In genomic region chr5:36783206-36783605, GRCh38 we compare ENCODE assay signal across 5 cellular contexts.
A peak's percentile ranks its signal among the peaks of the same experiment; 100 is the strongest.
DNase-seq lines count a peak whose midpoint lies in the region; ATAC-seq, FAIRE-seq and TF ChIP-seq lines count a peak whose summit lies in the region.
"Not testable (repeated sequence)": the region's sequence is repeated elsewhere in the genome, so short reads cannot be mapped to it uniquely, and the experiment has no call there.

No MANE protein-coding gene starts in this region.

- not testable (repeated sequence) for H4K20me1 ChIP-seq in K562 (replicated peaks; ENCODE audit: control insufficient read depth, insufficient read depth, low read length)

- WGBS in K562 (ENCODE audit: insufficient coverage, low coverage, missing lambda C conversion rate): 70% methylated on average over 16 of the region's 16 CpGs
- WGBS in testis, 2 donors: 63 to 66% methylated on average over 16 of the region's 16 CpGs

- in situ Hi-C loops in K562 (cut with MboI): not testable (repeated sequence)

- H3K9ac ChIP-seq in K562 (ENCODE audit: insufficient read depth in 1 of 2, low read depth in 2 of 2, low read length in 2 of 2): not testable (repeated sequence)

- FAIRE-seq in K562 (lab: Jason Lieb, UNC): not testable (repeated sequence)

- not testable (repeated sequence) for H3K9me3 ChIP-seq in BE2C; K562 (replicated peaks; ENCODE audit: control insufficient read depth, insufficient read depth, low read depth, low read length); testis

- DNase-seq in BE2C (peak; percentile 15), left kidney (ENCODE audit: low read depth, low spot score) (peak; percentile 53), testis (peak; percentile 62)
- DNase-seq in K562 (ENCODE audit: extremely low read depth in 1 of 4, low spot score in 3 of 4); kidney epithelial cell (ENCODE audit: low read depth): not testable (repeated sequence)

- H3K36me3 ChIP-seq in BE2C; K562 (ENCODE audit: control insufficient read depth, insufficient read depth, low read length); kidney epithelial cell (ENCODE audit: control insufficient read depth, insufficient read depth, low read length); testis (ENCODE audit: low read depth, missing control alignments): not testable (repeated sequence)

- H3K27ac ChIP-seq in K562 (ENCODE audit: extremely low read depth, low read depth, low read length); testis: not testable (repeated sequence)

- TF ChIP-seq POLR2A in K562 (conservative IDR thresholded peaks at IDR 0.05); testis (IDR thresholded peaks at IDR 0.05): not testable (repeated sequence)

- not testable (repeated sequence) for H3K9me1 ChIP-seq in K562 (ENCODE audit: control insufficient read depth, insufficient read depth, low read length)

- H2AFZ ChIP-seq in K562 (ENCODE audit: low read depth, low read length): not testable (repeated sequence)

- ATAC-seq in K562: not testable (repeated sequence)

- TF ChIP-seq RAD21 in K562 (CRISPR knock-in tag; conservative IDR thresholded peaks at IDR 0.05 in 1 of 2, IDR thresholded peaks at IDR 0.05 in 1 of 2): not testable (repeated sequence)

- not testable (repeated sequence) for H3K4me3 ChIP-seq in BE2C (ENCODE audit: low read depth, low read length); K562
- H3K4me3 ChIP-seq in kidney epithelial cell (ENCODE audit: low read depth, low read length): peak overlapping the region; percentile 5
- peak overlapping the region; percentile 35 to 39 for H3K4me3 ChIP-seq in testis

- intact Hi-C loops in K562 (cut with micrococcal nuclease); testis (cut with DNase I; ENCODE audit: low total_unique reads): not testable (repeated sequence)

- not testable (repeated sequence) for H3K79me2 ChIP-seq in K562 (ENCODE audit: control insufficient read depth, insufficient read depth, low read length)

- TF ChIP-seq CTCF in BE2C (IDR thresholded peaks at IDR 0.05; ENCODE audit: low read depth, low read length); K562 (IDR thresholded peaks at IDR 0.05 in 2 of 3, conservative IDR thresholded peaks at IDR 0.05 in 1 of 3; ENCODE audit: insufficient read depth in 2 of 3, low read depth in 1 of 3, low read length in 3 of 3); kidney epithelial cell (IDR thresholded peaks at IDR 0.05; ENCODE audit: insufficient read depth, low read length, poor library complexity, severe bottlenecking); testis (IDR thresholded peaks at IDR 0.05): not testable (repeated sequence)

- BruUV-seq in K562 (replicated peaks; lab: Mats Ljungman, UMichigan): not testable (repeated sequence)

- H3K4me2 ChIP-seq in K562 (ENCODE audit: insufficient read depth, low read length): not testable (repeated sequence)

- H3K27me3 ChIP-seq in BE2C; K562 (ENCODE audit: control insufficient read depth in 2 of 2, insufficient read depth in 2 of 2, low read length in 2 of 2); kidney epithelial cell (ENCODE audit: control insufficient read depth, insufficient read depth, low read length); testis: not testable (repeated sequence)

- CTCF ChIA-PET in K562 (lab: Yijun Ruan, JAX; ENCODE audit: low intra/inter-chr PET ratio): not testable (repeated sequence)

- not testable (repeated sequence) for TF ChIP-seq EP300 in K562 (IDR thresholded peaks at IDR 0.05; ENCODE audit: low read length)

- POLR2A ChIA-PET in K562 (lab: Yijun Ruan, JAX): interaction anchor here (0.6 to 1.6 kb wide), 3 partner anchors 8 to 58 kb away, joined by 3 to 6 read pairs (median 4); no protein-coding TSS in a partner anchor

- H3K4me1 ChIP-seq in BE2C; K562 (replicated peaks in 1 of 2; ENCODE audit: control insufficient read depth in 2 of 2, insufficient read depth in 2 of 2, low read length in 2 of 2); testis: not testable (repeated sequence)

TF ChIP-seq in K562, 482 proteins besides CTCF, POLR2A, EP300 and RAD21:
- peak; percentile 27 for TF ChIP-seq NFYB (IDR thresholded peaks at IDR 0.05; ENCODE audit: extremely low read depth, insufficient read length)
